1 cellular context compared by ENCODE assay signal in the genomic region with DNA sequence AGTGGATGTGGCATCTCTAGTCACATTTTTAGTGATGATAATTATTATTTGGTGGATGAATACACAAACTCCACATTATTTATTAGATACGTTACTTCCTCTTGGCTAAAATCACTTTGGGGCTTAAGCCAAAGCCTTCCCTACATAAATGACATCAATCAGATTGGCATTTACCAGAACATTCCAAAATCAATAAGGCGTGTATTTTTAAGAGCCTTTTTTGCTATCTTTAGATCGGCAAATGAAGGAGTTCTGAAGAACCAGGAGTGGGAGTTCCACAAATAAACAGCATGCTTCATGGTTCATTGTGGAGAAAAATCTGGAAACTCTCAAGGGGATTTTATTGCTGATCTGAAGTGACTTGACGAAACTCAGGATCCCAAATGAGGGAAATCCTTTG.
TF ChIP-seq lines count a peak whose summit lies in the region.

No MANE protein-coding gene starts in this region.

TF ChIP-seq in K562, 482 proteins besides CTCF, POLR2A, EP300 and RAD21 (continued from another document):
- TF ChIP-seq, protein P1, sequence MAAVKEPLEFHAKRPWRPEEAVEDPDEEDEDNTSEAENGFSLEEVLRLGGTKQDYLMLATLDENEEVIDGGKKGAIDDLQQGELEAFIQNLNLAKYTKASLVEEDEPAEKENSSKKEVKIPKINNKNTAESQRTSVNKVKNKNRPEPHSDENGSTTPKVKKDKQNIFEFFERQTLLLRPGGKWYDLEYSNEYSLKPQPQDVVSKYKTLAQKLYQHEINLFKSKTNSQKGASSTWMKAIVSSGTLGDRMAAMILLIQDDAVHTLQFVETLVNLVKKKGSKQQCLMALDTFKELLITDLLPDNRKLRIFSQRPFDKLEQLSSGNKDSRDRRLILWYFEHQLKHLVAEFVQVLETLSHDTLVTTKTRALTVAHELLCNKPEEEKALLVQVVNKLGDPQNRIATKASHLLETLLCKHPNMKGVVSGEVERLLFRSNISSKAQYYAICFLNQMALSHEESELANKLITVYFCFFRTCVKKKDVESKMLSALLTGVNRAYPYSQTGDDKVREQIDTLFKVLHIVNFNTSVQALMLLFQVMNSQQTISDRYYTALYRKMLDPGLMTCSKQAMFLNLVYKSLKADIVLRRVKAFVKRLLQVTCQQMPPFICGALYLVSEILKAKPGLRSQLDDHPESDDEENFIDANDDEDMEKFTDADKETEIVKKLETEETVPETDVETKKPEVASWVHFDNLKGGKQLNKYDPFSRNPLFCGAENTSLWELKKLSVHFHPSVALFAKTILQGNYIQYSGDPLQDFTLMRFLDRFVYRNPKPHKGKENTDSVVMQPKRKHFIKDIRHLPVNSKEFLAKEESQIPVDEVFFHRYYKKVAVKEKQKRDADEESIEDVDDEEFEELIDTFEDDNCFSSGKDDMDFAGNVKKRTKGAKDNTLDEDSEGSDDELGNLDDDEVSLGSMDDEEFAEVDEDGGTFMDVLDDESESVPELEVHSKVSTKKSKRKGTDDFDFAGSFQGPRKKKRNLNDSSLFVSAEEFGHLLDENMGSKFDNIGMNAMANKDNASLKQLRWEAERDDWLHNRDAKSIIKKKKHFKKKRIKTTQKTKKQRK (IDR thresholded peaks at IDR 0.05; ENCODE audit: borderline replicate concordance, low read depth, low read length): no peak
- TF ChIP-seq, protein P2, sequence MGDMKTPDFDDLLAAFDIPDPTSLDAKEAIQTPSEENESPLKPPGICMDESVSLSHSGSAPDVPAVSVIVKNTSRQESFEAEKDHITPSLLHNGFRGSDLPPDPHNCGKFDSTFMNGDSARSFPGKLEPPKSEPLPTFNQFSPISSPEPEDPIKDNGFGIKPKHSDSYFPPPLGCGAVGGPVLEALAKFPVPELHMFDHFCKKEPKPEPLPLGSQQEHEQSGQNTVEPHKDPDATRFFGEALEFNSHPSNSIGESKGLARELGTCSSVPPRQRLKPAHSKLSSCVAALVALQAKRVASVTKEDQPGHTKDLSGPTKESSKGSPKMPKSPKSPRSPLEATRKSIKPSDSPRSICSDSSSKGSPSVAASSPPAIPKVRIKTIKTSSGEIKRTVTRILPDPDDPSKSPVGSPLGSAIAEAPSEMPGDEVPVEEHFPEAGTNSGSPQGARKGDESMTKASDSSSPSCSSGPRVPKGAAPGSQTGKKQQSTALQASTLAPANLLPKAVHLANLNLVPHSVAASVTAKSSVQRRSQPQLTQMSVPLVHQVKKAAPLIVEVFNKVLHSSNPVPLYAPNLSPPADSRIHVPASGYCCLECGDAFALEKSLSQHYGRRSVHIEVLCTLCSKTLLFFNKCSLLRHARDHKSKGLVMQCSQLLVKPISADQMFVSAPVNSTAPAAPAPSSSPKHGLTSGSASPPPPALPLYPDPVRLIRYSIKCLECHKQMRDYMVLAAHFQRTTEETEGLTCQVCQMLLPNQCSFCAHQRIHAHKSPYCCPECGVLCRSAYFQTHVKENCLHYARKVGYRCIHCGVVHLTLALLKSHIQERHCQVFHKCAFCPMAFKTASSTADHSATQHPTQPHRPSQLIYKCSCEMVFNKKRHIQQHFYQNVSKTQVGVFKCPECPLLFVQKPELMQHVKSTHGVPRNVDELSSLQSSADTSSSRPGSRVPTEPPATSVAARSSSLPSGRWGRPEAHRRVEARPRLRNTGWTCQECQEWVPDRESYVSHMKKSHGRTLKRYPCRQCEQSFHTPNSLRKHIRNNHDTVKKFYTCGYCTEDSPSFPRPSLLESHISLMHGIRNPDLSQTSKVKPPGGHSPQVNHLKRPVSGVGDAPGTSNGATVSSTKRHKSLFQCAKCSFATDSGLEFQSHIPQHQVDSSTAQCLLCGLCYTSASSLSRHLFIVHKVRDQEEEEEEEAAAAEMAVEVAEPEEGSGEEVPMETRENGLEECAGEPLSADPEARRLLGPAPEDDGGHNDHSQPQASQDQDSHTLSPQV (IDR thresholded peaks at IDR 0.05): 0 out of 2 replicates have a peak, but pooled peaks have one; percentile 19
- TF ChIP-seq KAT2B (IDR thresholded peaks at IDR 0.05; ENCODE audit: low read depth, low read length): no peak
